Comparison of ENCODE assay signal across 8 cellular contexts in the genomic region with DNA sequence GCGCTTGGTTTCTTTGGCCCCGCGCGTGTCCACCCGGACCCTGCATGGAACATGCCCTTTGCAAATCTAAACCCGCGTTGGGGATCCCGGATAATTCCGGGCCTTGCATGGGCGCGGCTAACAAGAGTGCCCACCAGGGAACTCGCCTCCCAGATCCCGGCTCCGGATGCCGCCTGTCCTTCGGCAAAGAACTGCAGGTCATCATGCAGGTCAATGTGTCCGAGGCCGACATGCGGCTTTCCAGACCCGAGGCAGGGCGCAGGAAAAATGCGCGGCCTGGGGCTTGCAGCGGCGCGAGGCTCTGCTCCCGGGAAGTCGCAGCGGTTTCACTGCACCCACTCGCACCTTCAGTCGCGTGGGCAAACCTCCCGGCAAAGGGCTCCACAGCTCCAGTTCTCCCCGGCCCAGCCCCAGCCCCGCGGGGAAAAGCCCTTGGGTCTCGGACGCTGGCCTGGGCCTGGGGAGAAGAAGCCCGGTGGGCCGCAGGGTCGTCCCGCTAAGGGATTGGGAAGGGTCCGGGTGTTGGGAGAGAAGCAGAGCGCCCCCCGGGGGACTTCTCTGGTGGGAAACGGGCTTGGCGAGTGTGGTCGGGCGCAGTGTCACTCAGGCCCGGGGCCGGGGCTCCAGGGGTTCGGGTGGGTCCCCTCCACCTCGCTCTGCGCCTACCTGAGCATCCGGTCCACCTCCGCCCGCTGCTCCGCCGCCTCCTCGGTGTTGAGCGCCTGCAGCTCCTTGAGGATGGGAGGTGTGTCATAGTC. TPM values are rescaled to one million over a fixed set of nuclear protein-coding genes. Genes with fewer than 3 reads are reported as not detected.
DNase-seq lines count a peak whose midpoint lies in the region; ATAC-seq and TF ChIP-seq lines count a peak whose summit lies in the region.

No MANE protein-coding gene starts in this region.

- peak overlapping the region; percentile 30 for H3K9ac ChIP-seq in HUES6 (ENCODE audit: low read length)

- peak overlapping the region; percentile 97 for H3K4me3 Mint-ChIP-seq in progenitor cell of endocrine pancreas (ENCODE audit: low read depth)

- peaks cover 100% of the 10 kb centered on the region for H3K27me3 ChIP-seq in HUES6 (ENCODE audit: control insufficient read depth, insufficient read depth, low read length)

- H3K4me3 ChIP-seq in HUES6 (ENCODE audit: low read depth, low read length) = peak overlapping the region; percentile 64

- peak; percentile 9 for ATAC-seq in GM19023 (IDR thresholded peaks at IDR 0.05; ENCODE audit: unreplicated experiment)

- no peak overlapping the region for H3K27ac ChIP-seq in HUES6 (ENCODE audit: low read depth, low read length)
- peak overlapping the region; percentile 70 for H3K27ac ChIP-seq in epithelial cell of prostate

- H3K36me3 Mint-ChIP-seq in progenitor cell of endocrine pancreas (ENCODE audit: insufficient read depth) = peaks cover 16% of the 10 kb centered on the region

- peaks cover 40% of the 10 kb centered on the region for H3K4me1 Mint-ChIP-seq in progenitor cell of endocrine pancreas (ENCODE audit: low read depth)

- in situ Hi-C loops in KBM-7 (cut with MboI; ENCODE audit: low pct_unique_long_range_greater_than_20kb, low sequenced_read_pairs) = no loop called here

- DNase-seq in epithelial cell of prostate (ENCODE audit: low read depth, low spot score) (no peak), progenitor cell of endocrine pancreas (ENCODE audit: low spot score, unreplicated experiment) (peak; percentile 48), KBM-7 (no peak), middle frontal gyrus (ENCODE audit: extremely low spot score, low spot score) (no peak), DMS79 treated with DMSO at 0.1 percent for 48 hours (lab: John Stamatoyannopoulos, UW) (no peak), NCI-H2029 treated with DMSO at 0.1 percent for 48 hours (lab: John Stamatoyannopoulos, UW) (no peak)

- peak; percentile 47 for TF ChIP-seq CTCF in progenitor cell of endocrine pancreas (IDR thresholded peaks at IDR 0.05; ENCODE audit: unreplicated experiment)

- peak overlapping the region; percentile 98 for H3K27ac Mint-ChIP-seq in progenitor cell of endocrine pancreas

- H3K9me3 ChIP-seq in HUES6 (ENCODE audit: control insufficient read depth, insufficient read depth, low read depth, low read length) = no peaks in the 10 kb centered on the region

- no peaks in the 10 kb centered on the region for H3K9me3 Mint-ChIP-seq in progenitor cell of endocrine pancreas (ENCODE audit: low read depth)

- H3K36me3 ChIP-seq in HUES6 (ENCODE audit: control insufficient read depth, insufficient read depth, low read length) = no peaks in the 10 kb centered on the region

- no peaks in the 10 kb centered on the region for H3K27me3 Mint-ChIP-seq in progenitor cell of endocrine pancreas

- peaks cover 8% of the 10 kb centered on the region for H3K4me1 ChIP-seq in HUES6 (ENCODE audit: control insufficient read depth, insufficient read depth, low read length)

RNA-seq across cellular contexts. Expression of gene HNF1B, which starts 0.8 kb away (rescaled TPM):
- 96.9 and 99.1 TPM in 2 replicates for total RNA-seq in progenitor cell of endocrine pancreas
